In genomic region chr12:1595026-1595561, GRCh38 we compare ENCODE assay signal across 8 cellular contexts. TPM values are rescaled to one million over a fixed set of nuclear protein-coding genes. Genes with fewer than 3 reads are reported as not detected.
DNase-seq lines count a peak whose midpoint lies in the region; ATAC-seq and TF ChIP-seq lines count a peak whose summit lies in the region.

No MANE protein-coding gene starts in this region.

- TF ChIP-seq POLR2A in body of pancreas (IDR thresholded peaks at IDR 0.05) (peak in 1 of 3 donors; percentile 36), testis (IDR thresholded peaks at IDR 0.05) (no peak)

- DNase-seq in BE2C (no peak), body of pancreas (peak in 2 of 4 donors; percentile 26 to 30), left lung (peak in 1 of 2 donors; percentile 51), testis (peak; percentile 45)
- DNase-seq in stimulated activated naive CD4-positive, alpha-beta T cell treated with Interleukin-2 at 50 U/mL for 16 hours (lab: John Stamatoyannopoulos, UW), result no peak

- H3K27me3 ChIP-seq in BE2C (no peaks in the 10 kb centered on the region), body of pancreas (no peaks in the 10 kb centered on the region), left lung (no peaks in the 10 kb centered on the region), testis (no peaks in the 10 kb centered on the region)

- peak overlapping the region; percentile 52 for H3K4me3 ChIP-seq in BE2C (ENCODE audit: low read depth, low read length)
- H3K4me3 ChIP-seq in body of pancreas, result peak overlapping the region; percentile 26 to 31
- H3K4me3 ChIP-seq in left lung, result peak overlapping the region; percentile 73 to 81
- peak overlapping the region; percentile 71 to 86 for H3K4me3 ChIP-seq in testis

- H3K9me3 ChIP-seq in BE2C (no peaks in the 10 kb centered on the region), body of pancreas (no peaks in the 10 kb centered on the region), left lung (no peaks in the 10 kb centered on the region), testis (no peaks in the 10 kb centered on the region)

- H3K4me1 ChIP-seq in BE2C (peaks cover 8% of the 10 kb centered on the region), body of pancreas (peaks cover 41% of the 10 kb centered on the region), left lung (peaks cover 22 to 47% of the 10 kb centered on the region in 2 donors), testis (peaks cover 29% of the 10 kb centered on the region)

- WGBS in body of pancreas, 2 donors, result 8 to 13% methylated on average over 19 of the region's 19 CpGs
- 4 to 8% methylated on average over 19 of the region's 19 CpGs for WGBS in testis, 2 donors

- peak; percentile 1 for ATAC-seq in HG03457 (IDR thresholded peaks at IDR 0.05; ENCODE audit: unreplicated experiment)
- ATAC-seq in body of pancreas, result no peak
- peak; percentile 10 for ATAC-seq in left lung
- ATAC-seq in GM21381 (IDR thresholded peaks at IDR 0.05; ENCODE audit: unreplicated experiment), result no peak
- no peak for ATAC-seq in GM21737 (IDR thresholded peaks at IDR 0.05; ENCODE audit: unreplicated experiment)

- H3K36me3 ChIP-seq in BE2C (no peaks in the 10 kb centered on the region), body of pancreas (replicated peaks in 1 of 2; ENCODE audit: insufficient read depth in 1 of 2, low read depth in 2 of 2) (no peaks in the 10 kb centered on the region), left lung (no peaks in the 10 kb centered on the region), testis (ENCODE audit: low read depth, missing control alignments) (no peaks in the 10 kb centered on the region)

- intact Hi-C loops in body of pancreas (cut with DNase I) (no loop called here), left lung (cut with DNase I) (no loop called here), testis (cut with DNase I; ENCODE audit: low total_unique reads) (no loop called here)

- TF ChIP-seq CTCF in BE2C (IDR thresholded peaks at IDR 0.05; ENCODE audit: low read depth, low read length), result no peak
- no peak for TF ChIP-seq CTCF in body of pancreas (IDR thresholded peaks at IDR 0.05)
- no peak for TF ChIP-seq CTCF in left lung (IDR thresholded peaks at IDR 0.05)
- TF ChIP-seq CTCF in testis (IDR thresholded peaks at IDR 0.05), result no peak

- peak overlapping the region; percentile 65 to 96 (median 89) for H3K27ac ChIP-seq in body of pancreas
- H3K27ac ChIP-seq in left lung, result peak overlapping the region; percentile 96 to 97
- peak overlapping the region; percentile 90 to 91 for H3K27ac ChIP-seq in testis

RNA-seq across cellular contexts. Expression of gene FBXL14, which starts 0.7 kb away (rescaled TPM):
- polyA plus RNA-seq in BE2C (2012; ENCODE audit: insufficient read depth, insufficient read length, low read depth), result 51.2 TPM
- 1 to 10 TPM; 4.6 to 9.9 TPM for total RNA-seq in body of pancreas
- 10 to 100 TPM; 11.5 to 15.5 TPM for total RNA-seq in left lung
- total RNA-seq in testis, result 10 to 100 TPM; 39.5 to 45.8 TPM
- 50.2 TPM for polyA plus RNA-seq in testis (ENCODE audit: insufficient read depth, low read depth, low replicate concordance)

RNA-seq across cellular contexts. Expression of gene WNT5B, which starts 33.9 kb away (rescaled TPM):
- polyA plus RNA-seq in BE2C (2012; ENCODE audit: insufficient read depth, insufficient read length, low read depth), result 0.88 TPM
- total RNA-seq in body of pancreas, result not detected
- 1 to 10 TPM; 3.3 to 4.5 TPM for total RNA-seq in left lung
- total RNA-seq in testis, result 1 to 10 TPM; 4.6 to 5.8 TPM
- polyA plus RNA-seq in testis (ENCODE audit: insufficient read depth, low read depth, low replicate concordance), result 4.9 TPM

Comparison
In these comparisons a context has a peak if more than half of its experiments do, and no peak if none do; other contexts are left out.
1. H3K4me3 ChIP-seq: peak in every context shown above with its lines; median percentile 78 in testis; 77 in left lung; 52 in BE2C; 28 in body of pancreas.
2. ATAC-seq: peak in HG03457 (single experiment) and left lung (single experiment); none in body of pancreas (single experiment), GM21381 (single experiment) and GM21737 (single experiment).
3. Peak in every context shown above with its lines, with median percentiles within 50 percentile points of each other: H3K27ac ChIP-seq.